1 cellular context compared by ENCODE assay signal in genomic region chr2:58140508-58141072, GRCh38.
TF ChIP-seq lines count a peak whose summit lies in the region.

No MANE protein-coding gene starts in this region.

TF ChIP-seq in K562, 482 proteins besides CTCF, POLR2A, EP300 and RAD21 (continued from another document):
- TF ChIP-seq SFPQ (IDR thresholded peaks at IDR 0.05; ENCODE audit: low read depth, low read length) (no peak), TBP (optimal IDR thresholded peaks at IDR 0.05; ENCODE audit: low read depth, low read length) (no peak), FOSL1 (tag; conservative IDR thresholded peaks at IDR 0.05) (no peak), MTA3 (IDR thresholded peaks at IDR 0.05; ENCODE audit: borderline replicate concordance) (no peak), ZFX (CRISPR knock-in tag; IDR thresholded peaks at IDR 0.05) (no peak), E2F4 (CRISPR knock-in tag; IDR thresholded peaks at IDR 0.05; ENCODE audit: low read depth) (no peak), NR3C1 (CRISPR knock-in tag; IDR thresholded peaks at IDR 0.05) (no peak), MEF2A (IDR thresholded peaks at IDR 0.05; ENCODE audit: control insufficient read depth, low read depth, low read length) (no peak), CC2D1A (IDR thresholded peaks at IDR 0.05) (no peak), ZNF76 (CRISPR knock-in tag; IDR thresholded peaks at IDR 0.05; ENCODE audit: borderline replicate concordance) (no peak), ZNF75A (CRISPR knock-in tag; IDR thresholded peaks at IDR 0.05) (no peak), COPS2 (conservative IDR thresholded peaks at IDR 0.05) (no peak), FOXK1 (CRISPR knock-in tag; IDR thresholded peaks at IDR 0.05; ENCODE audit: borderline replicate concordance) (no peak), ETV5 (CRISPR knock-in tag; IDR thresholded peaks at IDR 0.05; ENCODE audit: low read depth) (no peak), ASH1L (IDR thresholded peaks at IDR 0.05; ENCODE audit: borderline replicate concordance, low read depth, partially characterized antibody) (no peak)
TF ChIP-seq in K562: peak in this region for 0.
